8 cellular contexts compared by ENCODE assay signal in the genomic region with DNA sequence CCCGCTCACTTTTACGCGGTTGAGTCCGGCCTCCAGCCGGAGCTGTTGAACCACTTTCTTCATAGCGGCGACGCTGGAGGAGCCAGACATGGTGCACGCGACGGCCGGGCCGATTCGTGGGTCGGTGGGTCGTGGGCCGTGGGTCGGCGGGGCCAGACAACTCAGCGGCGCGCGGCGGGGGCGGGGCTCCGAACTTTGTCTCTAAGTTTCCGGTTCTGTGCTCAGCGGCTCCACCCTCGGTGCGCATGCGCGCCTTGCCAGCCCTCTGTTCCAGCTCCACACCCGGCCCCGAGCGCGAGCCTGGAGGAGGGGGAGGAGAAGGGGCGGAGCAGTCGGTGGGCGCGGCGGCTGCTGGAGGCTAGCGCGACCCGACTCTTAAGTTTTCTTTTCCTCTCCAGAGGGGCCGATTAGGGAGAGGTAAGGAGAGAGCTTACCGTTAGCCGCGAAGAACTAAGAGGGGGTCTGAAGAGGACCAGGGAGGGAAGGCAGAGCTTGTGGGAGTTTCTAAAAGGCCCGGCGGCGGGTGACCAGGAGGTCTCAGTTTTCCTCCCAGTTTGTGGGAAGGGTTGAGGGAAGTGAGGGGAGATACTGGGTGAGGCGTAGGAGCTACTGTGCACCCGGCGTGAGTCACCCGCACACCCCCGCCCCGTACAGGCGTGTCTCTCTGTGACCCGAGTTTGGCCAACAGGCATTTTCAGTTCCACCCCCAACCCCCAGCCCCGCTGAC. TPM values are rescaled to one million over a fixed set of nuclear protein-coding genes. Genes with fewer than 3 reads are reported as not detected.
DNase-seq lines count a peak whose midpoint lies in the region; ATAC-seq lines count a peak whose summit lies in the region.

A gene (minus strand): TSS at position 580 of the 727 bp plus-strand sequence. CDS start 490 bp downstream, at position 90.
A gene with protein sequence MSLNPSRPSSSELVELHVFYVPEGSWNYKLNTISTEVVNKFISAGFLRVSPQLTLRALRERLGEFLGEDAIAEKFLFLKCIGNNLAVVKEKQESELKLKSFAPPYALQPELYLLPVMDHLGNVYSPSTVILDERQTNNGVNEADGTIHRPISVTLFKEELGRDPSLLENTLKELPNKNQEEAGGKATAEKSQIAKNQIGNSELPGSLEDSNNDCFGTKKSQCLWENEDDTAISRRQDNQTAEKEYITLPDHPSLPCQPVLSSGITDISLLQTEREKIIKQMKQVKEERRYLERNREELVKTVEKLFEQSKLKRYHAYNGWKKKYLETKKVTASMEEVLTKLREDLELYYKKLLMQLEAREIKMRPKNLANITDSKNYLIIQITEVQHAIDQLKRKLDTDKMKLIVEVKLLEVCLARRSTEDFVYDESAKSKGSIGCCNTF (plus strand): TSS at position 385 of the 727 bp plus-strand sequence. CDS start 9,974 bp downstream, outside the sequence.

- peaks cover 42% of the 10 kb centered on the region for H3K4me1 ChIP-seq in BLaER1

- H3K4me2 ChIP-seq in BLaER1, result peak within 1 kb of the TSS; percentile 89

- H3K4me3 ChIP-seq in BLaER1, result peak within 1 kb of the TSS; percentile 89

- H3K4me1 Mint-ChIP-seq in activated CD4-positive, alpha-beta T cell treated with anti-CD3 and anti-CD28 coated beads, Interleukin-2, amount 10 ng/mL, durations not matched to agents 24 days and 14 days, result peaks cover 41% of the 10 kb centered on the region

- ATAC-seq in GM19324 (IDR thresholded peaks at IDR 0.05; ENCODE audit: low FRiP score, unreplicated experiment), result peak; percentile 92
- peak; percentile 81 for ATAC-seq in HG03460 (IDR thresholded peaks at IDR 0.05; ENCODE audit: unreplicated experiment)
- peak; percentile 89 for ATAC-seq in left lobe of liver

- H3K27ac ChIP-seq in BLaER1, result peak within 1 kb of the TSS; percentile 90

- H3K27me3 Mint-ChIP-seq in activated CD4-positive, alpha-beta T cell treated with anti-CD3 and anti-CD28 coated beads, Interleukin-2, amount 10 ng/mL, durations not matched to agents 24 days and 14 days, result no peaks in the 10 kb centered on the region

- peak within 1 kb of the TSS; percentile 93 for H3K9ac ChIP-seq in BLaER1

- H3K27ac Mint-ChIP-seq in activated CD4-positive, alpha-beta T cell treated with anti-CD3 and anti-CD28 coated beads, Interleukin-2, amount 10 ng/mL, durations not matched to agents 24 days and 14 days, result peak within 1 kb of the TSS; percentile 99

- H3K36me3 ChIP-seq in BLaER1, result peaks cover 22% of the 10 kb centered on the region

- no peaks in the 10 kb centered on the region for H3K27me3 ChIP-seq in BLaER1

- peaks cover 11% of the 10 kb centered on the region; the same call in 1 of the 2 replicates for H3K9me3 ChIP-seq in BLaER1

- peak within 1 kb of the TSS; percentile 99 for H3K4me3 Mint-ChIP-seq in activated CD4-positive, alpha-beta T cell treated with anti-CD3 and anti-CD28 coated beads, Interleukin-2, amount 10 ng/mL, durations not matched to agents 24 days and 14 days

- H4K20me1 ChIP-seq in BLaER1, result peaks cover 44% of the 10 kb centered on the region

- peaks cover 12% of the 10 kb centered on the region for H3K9me3 Mint-ChIP-seq in activated CD4-positive, alpha-beta T cell treated with anti-CD3 and anti-CD28 coated beads, Interleukin-2, amount 10 ng/mL, durations not matched to agents 24 days and 14 days

- DNase-seq in NCI-H524 treated with DMSO at 0.1 percent for 48 hours (lab: John Stamatoyannopoulos, UW) (peak; percentile 74), cortex of kidney (lab: John Stamatoyannopoulos, UW) (peak; percentile 94), left lobe of liver (ENCODE audit: low spot score) (peak; percentile 99)
- DNase-seq in activated CD4-positive, alpha-beta T cell treated with anti-CD3 and anti-CD28 coated beads, Interleukin-2, amount 10 ng/mL, durations not matched to agents 24 days and 14 days, result peak; percentile 99
- peak; percentile 98 to 99 for DNase-seq in stimulated activated CD4-positive, alpha-beta T cell treated with anti-CD3 and anti-CD28 coated beads, Interleukin-2, amount 100 ng/mL, for 24 hours

- peaks cover 35% of the 10 kb centered on the region for H3K36me3 Mint-ChIP-seq in activated CD4-positive, alpha-beta T cell treated with anti-CD3 and anti-CD28 coated beads, Interleukin-2, amount 10 ng/mL, durations not matched to agents 24 days and 14 days (ENCODE audit: low read depth)

- intact Hi-C loops in activated CD4-positive, alpha-beta T cell treated with anti-CD3 and anti-CD28 coated beads, Interleukin-2, amount 10 ng/mL, durations not matched to agents 24 days and 14 days (cut with micrococcal nuclease), result loop anchor here (1.0 to 5.0 kb wide), 8 partner anchors 27 to 771 kb away; a partner anchor contains a TSS

RNA-seq across cellular contexts. Expression of the first gene that starts in this region (rescaled TPM):
- total RNA-seq in activated CD4-positive, alpha-beta T cell treated with anti-CD3 and anti-CD28 coated beads, Interleukin-2, amount 10 ng/mL, durations not matched to agents 24 days and 14 days, result 115 and 122 TPM in 2 replicates
- 45.0 TPM for total RNA-seq in left lobe of liver

RNA-seq across cellular contexts. Expression of the second gene that starts in this region (rescaled TPM):
- total RNA-seq in activated CD4-positive, alpha-beta T cell treated with anti-CD3 and anti-CD28 coated beads, Interleukin-2, amount 10 ng/mL, durations not matched to agents 24 days and 14 days, result 0.69 and 0.98 TPM in 2 replicates
- total RNA-seq in left lobe of liver, result 1.6 TPM

Comparison
In these comparisons a context has a peak if more than half of its experiments do, and no peak if none do; other contexts are left out.
1. Peak in every context shown above with its lines: DNase-seq, ATAC-seq, H3K4me3 ChIP-seq and H3K27ac ChIP-seq.